8 cellular contexts compared by ENCODE assay signal in the genomic region with DNA sequence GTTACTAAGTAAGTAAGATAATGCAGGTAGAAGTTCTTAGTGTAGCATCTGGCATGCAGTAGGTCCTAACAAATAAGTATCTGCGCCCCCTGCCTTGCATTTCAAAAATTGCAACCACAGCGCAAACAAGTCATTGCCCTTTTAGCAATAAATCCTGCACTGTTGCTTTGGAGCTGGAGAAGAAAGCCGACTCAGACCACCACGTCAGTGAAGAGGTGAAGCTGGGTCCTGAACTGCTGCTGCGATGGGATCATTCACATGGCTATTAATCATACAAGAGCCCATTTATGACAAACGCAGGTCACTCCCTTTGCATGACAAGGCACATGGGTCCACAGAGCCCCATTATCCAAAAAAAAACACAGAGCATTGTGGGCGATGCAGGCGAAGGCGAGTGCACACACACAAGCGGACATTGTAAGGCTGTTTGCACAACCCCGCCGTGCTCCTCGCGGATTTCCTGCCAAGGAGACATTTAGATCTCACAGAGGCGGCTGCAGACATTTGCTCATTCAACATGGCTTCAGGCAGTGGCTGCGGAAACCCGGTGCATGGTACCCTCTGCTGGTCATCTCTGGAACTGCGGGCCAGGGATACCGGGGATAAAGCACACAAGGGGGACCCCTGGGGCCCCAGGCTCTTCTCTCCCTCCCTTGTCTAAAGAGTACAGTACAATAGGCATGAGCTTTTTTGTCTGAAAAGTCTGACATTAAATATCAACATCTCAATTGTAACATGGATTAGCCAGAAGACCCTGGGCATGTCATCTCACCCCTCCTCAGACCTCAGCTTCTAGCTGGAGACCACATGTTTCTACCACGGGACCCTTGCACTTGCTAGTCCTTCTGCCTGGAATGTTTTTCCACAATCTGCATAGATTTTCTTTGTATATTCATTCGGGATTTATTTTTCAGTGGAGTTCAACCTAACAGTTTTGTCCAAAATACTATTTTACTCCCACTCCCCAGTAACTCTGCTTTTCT. TPM values are rescaled to one million over a fixed set of nuclear protein-coding genes. Genes with fewer than 3 reads are reported as not detected.
DNase-seq lines count a peak whose midpoint lies in the region; ATAC-seq and TF ChIP-seq lines count a peak whose summit lies in the region.

No MANE protein-coding gene starts in this region.

- ATAC-seq in GM18867 (IDR thresholded peaks at IDR 0.05; ENCODE audit: unreplicated experiment), result peak; percentile 91
- peak; percentile 92 for ATAC-seq in HG03108 (IDR thresholded peaks at IDR 0.05; ENCODE audit: unreplicated experiment)

- H3K4me3 Mint-ChIP-seq in chondrocyte (ENCODE audit: unreplicated experiment), result peak overlapping the region; percentile 81

- H3K9me3 Mint-ChIP-seq in chondrocyte (ENCODE audit: low read depth), result no peaks in the 10 kb centered on the region

- TF ChIP-seq CTCF in chondrocyte (IDR thresholded peaks at IDR 0.05), result peak; percentile 86

- H3K27me3 Mint-ChIP-seq in chondrocyte (ENCODE audit: low read depth), result peaks cover 3% of the 10 kb centered on the region

- peak overlapping the region; percentile 87 for H3K27ac Mint-ChIP-seq in chondrocyte (ENCODE audit: unreplicated experiment)

- DNase-seq in AG08396 (ENCODE audit: low spot score), result peak; percentile 79
- DNase-seq in NCI-H2171 treated with DMSO at 0.1 percent for 48 hours (lab: John Stamatoyannopoulos, UW), result peak; percentile 71
- DNase-seq in activated CD4-positive, CD25-positive, alpha-beta regulatory T cell treated with anti-CD3 and anti-CD28 coated beads, Interleukin-2, amount 50 U/mL, for 16 hours (ENCODE audit: low read depth, low spot score), result peak; percentile 69
- no peak for DNase-seq in chondrocyte (ENCODE audit: low spot score)
- DNase-seq in kidney tubule cell (ENCODE audit: low spot score), result peak; percentile 74
- peak; percentile 69 to 87 (median 80) for DNase-seq in stimulated activated CD4-positive, alpha-beta T cell treated with anti-CD3 and anti-CD28 coated beads, Interleukin-1b, Interleukin-23, amount 100 ng/mL, for 24 hours (ENCODE audit: low read depth in 4 of 4, low spot score in 1 of 4)

- peaks cover 11% of the 10 kb centered on the region for H3K4me1 Mint-ChIP-seq in chondrocyte (ENCODE audit: low read depth)

- H3K36me3 Mint-ChIP-seq in chondrocyte (ENCODE audit: low read depth), result no peaks in the 10 kb centered on the region

RNA-seq across cellular contexts. Expression of a gene that starts 56.7 kb away (rescaled TPM):
- 2.0 to 2.1 TPM in 2 of 3 replicates, not detected in the other for total RNA-seq in chondrocyte
